ENCODE assay signal across 12 cellular contexts in the genomic region with DNA sequence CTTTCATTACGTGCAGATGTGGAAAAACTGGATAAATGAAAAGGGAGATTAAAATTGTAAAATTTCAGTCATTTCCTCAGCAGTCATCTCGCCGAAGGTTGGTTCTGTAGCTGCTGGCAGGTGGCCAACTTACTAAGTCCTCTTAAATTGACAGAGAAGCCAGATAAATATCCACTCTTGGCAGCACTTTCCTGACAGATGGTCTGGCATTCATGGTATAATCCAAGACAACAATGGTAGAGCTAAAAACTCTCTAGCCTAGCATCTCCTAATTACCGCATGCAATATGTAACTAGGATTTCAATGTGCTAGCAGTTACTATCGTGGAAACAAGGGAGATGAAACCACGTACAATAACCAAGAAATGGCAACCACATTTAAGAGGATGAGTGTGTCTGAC.
A peak's percentile ranks its signal among the peaks of the same experiment; 100 is the strongest.
DNase-seq lines count a peak whose midpoint lies in the region; ATAC-seq, FAIRE-seq and TF ChIP-seq lines count a peak whose summit lies in the region.
"Had no signal": no experiment of that assay in that cellular context is flagged by ENCODE, and none has a peak within 500 bp of the region (broad histone marks: within the 10 kb centered on the region; RNA-seq: fewer than 3 reads in every experiment).

No MANE protein-coding gene starts in this region.

- H3K36me3 ChIP-seq in HepG2 (replicated peaks in 1 of 2; ENCODE audit: control insufficient read depth in 1 of 2, insufficient read depth in 2 of 2, low read length in 2 of 2) (no peaks in the 10 kb centered on the region), right lobe of liver (no peaks in the 10 kb centered on the region), transverse colon (no peaks in the 10 kb centered on the region)

- no peak for TF ChIP-seq RAD21 in HepG2 (CRISPR knock-in tag; IDR thresholded peaks at IDR 0.05)

- TF ChIP-seq POLR2A in HepG2 (IDR thresholded peaks at IDR 0.05; ENCODE audit: insufficient read depth in 1 of 2, low read depth in 2 of 2, low read length in 2 of 2) (no peak), right lobe of liver (IDR thresholded peaks at IDR 0.05) (no peak), transverse colon (IDR thresholded peaks at IDR 0.05) (no peak)

- WGBS in HepG2 (ENCODE audit: low lambda C conversion rate) = 46% methylated on average over 6 of the region's 6 CpGs
- WGBS in right lobe of liver (ENCODE audit: insufficient coverage, low coverage, low lambda C conversion rate, missing lambda C conversion rate) = 59% methylated on average over 6 of the region's 6 CpGs
- 27 to 38% methylated on average over 6 of the region's 6 CpGs for WGBS in transverse colon (ENCODE audit: low coverage in 1 of 2), 2 donors

- BruUV-seq in HepG2 (replicated peaks; lab: Mats Ljungman, UMichigan) = no TSS peak

- FAIRE-seq in HepG2 (lab: Jason Lieb, UNC) = no peak
- FAIRE-seq: H54 had no signal

- intact Hi-C loops in HepG2 (cut with micrococcal nuclease; ENCODE audit: unreplicated experiment) = no loop called here
- intact Hi-C loops in right lobe of liver (cut with DNase I) = no loop called here
- intact Hi-C loops in transverse colon (cut with DNase I; ENCODE audit: low total_unique reads) = no loop called here

- H3K79me2 ChIP-seq in HepG2 (ENCODE audit: insufficient read depth, low read length) = no peaks in the 10 kb centered on the region

- no peak overlapping the region for H3K9ac ChIP-seq in HepG2 (ENCODE audit: insufficient read depth, low read depth, low read length)

- CTCF ChIA-PET in HepG2 (lab: Yijun Ruan, JAX; ENCODE audit: low intra/inter-chr PET ratio, low total read pairs) = no interaction called here

- H3K9me3 ChIP-seq in HepG2 (ENCODE audit: low read length) = no peaks in the 10 kb centered on the region
- H3K9me3 ChIP-seq in right lobe of liver = no peaks in the 10 kb centered on the region
- H3K9me3 ChIP-seq in transverse colon = no peaks in the 10 kb centered on the region
- H3K9me3 ChIP-seq: testis had no signal

- DNase-seq in HepG2 (ENCODE audit: low spot score) (no peak), right lobe of liver (no peak), NCI-H82 (lab: John Stamatoyannopoulos, UW) (peak; percentile 97), fibroblast of mammary gland (ENCODE audit: low read depth) (peak; percentile 27), transverse colon (no peak)
- no peak for DNase-seq in central memory CD4-positive, alpha-beta T cell
- DNase-seq: GDM1; stimulated activated CD4-positive, alpha-beta T cell treated with anti-CD3 and anti-CD28 coated beads, Interleukin-4, amount 100 ng/mL, for 4 hours; testis had no signal

- no peak overlapping the region for H3K4me3 ChIP-seq in HepG2 (replicated peaks in 1 of 3; ENCODE audit: insufficient read depth in 1 of 3, low read depth in 2 of 3, low read length in 3 of 3)
- no peak overlapping the region for H3K4me3 ChIP-seq in right lobe of liver
- H3K4me3 ChIP-seq in fibroblast of mammary gland (ENCODE audit: control insufficient read depth, low read depth, low read length) = no peak overlapping the region
- no peak overlapping the region for H3K4me3 ChIP-seq in transverse colon
- H3K4me3 ChIP-seq: testis had no signal

- in situ Hi-C loops in HepG2 (cut with HindIII; ENCODE audit: extremely low pct_ligation_motif_present, low pct_unique_long_range_greater_than_20kb) = no loop called here
- in situ Hi-C loops in transverse colon (cut with MboI; ENCODE audit: low pct_ligation_motif_present in 1 of 4, low pct_unique_long_range_greater_than_20kb in 1 of 4, low sequenced_read_pairs in 3 of 4) = no loop called here

- ATAC-seq in HepG2 (no peak), right lobe of liver (no peak), HG03175 (IDR thresholded peaks at IDR 0.05; ENCODE audit: unreplicated experiment) (no peak), GM21515 (IDR thresholded peaks at IDR 0.05; ENCODE audit: unreplicated experiment) (no peak)

- POLR2A ChIA-PET in HepG2 (lab: Yijun Ruan, JAX) = no interaction called here

- no peak overlapping the region for H3K4me2 ChIP-seq in HepG2 (ENCODE audit: low read depth, low read length)

- H3K27me3 ChIP-seq in HepG2 (ENCODE audit: control insufficient read depth in 1 of 2, insufficient read depth in 2 of 2, low read length in 2 of 2) = no peaks in the 10 kb centered on the region
- H3K27me3 ChIP-seq in right lobe of liver = no peaks in the 10 kb centered on the region
- H3K27me3 ChIP-seq in transverse colon = no peaks in the 10 kb centered on the region
- H3K27me3 ChIP-seq: testis had no signal

- H2AFZ ChIP-seq in HepG2 (ENCODE audit: low read length) = no peak overlapping the region

- no peaks in the 10 kb centered on the region for H4K20me1 ChIP-seq in HepG2 (ENCODE audit: insufficient read depth, low read length)

- TF ChIP-seq EP300 in HepG2 (IDR thresholded peaks at IDR 0.05; ENCODE audit: low read depth in 2 of 2, low read length in 2 of 2) (no peak), HepG2 (CRISPR knock-in tag; IDR thresholded peaks at IDR 0.05; ENCODE audit: borderline replicate concordance) (no peak), transverse colon (IDR thresholded peaks at IDR 0.05; ENCODE audit: low read depth) (no peak)

- no peak overlapping the region for H3K27ac ChIP-seq in HepG2 (ENCODE audit: extremely low read length, insufficient read depth, low read length)
- H3K27ac ChIP-seq in right lobe of liver = no peak overlapping the region
- H3K27ac ChIP-seq in transverse colon = no peak overlapping the region
- H3K27ac ChIP-seq: testis had no signal

- no peak for TF ChIP-seq CTCF in HepG2 (CRISPR knock-in tag; IDR thresholded peaks at IDR 0.05)
- TF ChIP-seq CTCF in right lobe of liver (IDR thresholded peaks at IDR 0.05) = no peak
- no peak for TF ChIP-seq CTCF in fibroblast of mammary gland (conservative IDR thresholded peaks at IDR 0.05; ENCODE audit: control insufficient read depth, insufficient read depth, low read depth, low read length)
- no peak for TF ChIP-seq CTCF in transverse colon (IDR thresholded peaks at IDR 0.05)

- H3K4me1 ChIP-seq in HepG2 (ENCODE audit: insufficient read depth, low read length) (no peaks in the 10 kb centered on the region), right lobe of liver (no peaks in the 10 kb centered on the region), transverse colon (no peaks in the 10 kb centered on the region)
- H3K4me1 ChIP-seq: testis had no signal

TF ChIP-seq in HepG2, 621 proteins besides CTCF, POLR2A, EP300 and RAD21:
- TF ChIP-seq, protein P1, sequence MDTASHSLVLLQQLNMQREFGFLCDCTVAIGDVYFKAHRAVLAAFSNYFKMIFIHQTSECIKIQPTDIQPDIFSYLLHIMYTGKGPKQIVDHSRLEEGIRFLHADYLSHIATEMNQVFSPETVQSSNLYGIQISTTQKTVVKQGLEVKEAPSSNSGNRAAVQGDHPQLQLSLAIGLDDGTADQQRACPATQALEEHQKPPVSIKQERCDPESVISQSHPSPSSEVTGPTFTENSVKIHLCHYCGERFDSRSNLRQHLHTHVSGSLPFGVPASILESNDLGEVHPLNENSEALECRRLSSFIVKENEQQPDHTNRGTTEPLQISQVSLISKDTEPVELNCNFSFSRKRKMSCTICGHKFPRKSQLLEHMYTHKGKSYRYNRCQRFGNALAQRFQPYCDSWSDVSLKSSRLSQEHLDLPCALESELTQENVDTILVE (CRISPR knock-in tag; IDR thresholded peaks at IDR 0.05) = no peak
- no peak for TF ChIP-seq RBM39 (IDR thresholded peaks at IDR 0.05; ENCODE audit: low read depth, low read length, poor library complexity, severe bottlenecking)
- no peak for TF ChIP-seq ARID2 (CRISPR knock-in tag; IDR thresholded peaks at IDR 0.05; ENCODE audit: borderline replicate concordance)
- TF ChIP-seq, protein P2, sequence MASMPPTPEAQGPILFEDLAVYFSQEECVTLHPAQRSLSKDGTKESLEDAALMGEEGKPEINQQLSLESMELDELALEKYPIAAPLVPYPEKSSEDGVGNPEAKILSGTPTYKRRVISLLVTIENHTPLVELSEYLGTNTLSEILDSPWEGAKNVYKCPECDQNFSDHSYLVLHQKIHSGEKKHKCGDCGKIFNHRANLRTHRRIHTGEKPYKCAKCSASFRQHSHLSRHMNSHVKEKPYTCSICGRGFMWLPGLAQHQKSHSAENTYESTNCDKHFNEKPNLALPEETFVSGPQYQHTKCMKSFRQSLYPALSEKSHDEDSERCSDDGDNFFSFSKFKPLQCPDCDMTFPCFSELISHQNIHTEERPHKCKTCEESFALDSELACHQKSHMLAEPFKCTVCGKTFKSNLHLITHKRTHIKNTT (CRISPR knock-in tag; IDR thresholded peaks at IDR 0.05) = no peak
- 0 out of 2 replicates have a peak, but pooled peaks have one; percentile 25 for TF ChIP-seq LCORL (IDR thresholded peaks at IDR 0.05)
- no peak for TF ChIP-seq LCORL (CRISPR knock-in tag; IDR thresholded peaks at IDR 0.05)
- TF ChIP-seq REL (CRISPR knock-in tag; conservative IDR thresholded peaks at IDR 0.05) = no peak
- no peak for TF ChIP-seq XBP1 (CRISPR knock-in tag; IDR thresholded peaks at IDR 0.05)

Comparison
In these comparisons a context has a peak if more than half of its experiments do, and no peak if none do; other contexts are left out.
1. DNase-seq: peak in NCI-H82 (single experiment) and fibroblast of mammary gland (single experiment); none in HepG2 (single experiment), right lobe of liver (0 of 3), central memory CD4-positive, alpha-beta T cell (single experiment) and transverse colon (single experiment).